24 cellular contexts compared by ENCODE assay signal in genomic region chr4:138645289-138645688, GRCh38.
DNase-seq lines count a peak whose midpoint lies in the region; ATAC-seq, FAIRE-seq and TF ChIP-seq lines count a peak whose summit lies in the region.
"Had no signal": no experiment of that assay in that cellular context is flagged by ENCODE, and none has a peak within 500 bp of the region (broad histone marks: within the 10 kb centered on the region; RNA-seq: fewer than 3 reads in every experiment).

No MANE protein-coding gene starts in this region.

- no peak overlapping the region for H3K4me3 ChIP-seq in A673 (ENCODE audit: low read depth, low read length, poor library complexity, severe bottlenecking)
- H3K4me3 ChIP-seq in HEK293 (ENCODE audit: low read depth, low read length) = no peak overlapping the region
- no peak overlapping the region for H3K4me3 ChIP-seq in astrocyte (ENCODE audit: insufficient read depth, low read depth, low read length)
- no peak overlapping the region for H3K4me3 ChIP-seq in uterus
- no peak overlapping the region for H3K4me3 ChIP-seq in tibial artery
- H3K4me3 ChIP-seq: A549, heart right ventricle, lower lobe of right lung, upper lobe of right lung had no signal

- no peak for ATAC-seq in HG02610 (IDR thresholded peaks at IDR 0.05; ENCODE audit: unreplicated experiment)
- no peak for ATAC-seq in GM18868 (IDR thresholded peaks at IDR 0.05; ENCODE audit: unreplicated experiment)
- ATAC-seq: A549; activated T-cell treated with anti-CD3 and anti-CD28 coated beads, Interleukin-2, amount 50 U/mL, for 72 hours; heart right ventricle; lower lobe of right lung; upper lobe of right lung had no signal

- CTCF ChIA-PET in A673 (lab: Charles Lee) (no interaction called here), HEK293 (lab: Yijun Ruan, JAX) (no interaction called here)

- H3K36me3 ChIP-seq in A673 (ENCODE audit: insufficient read depth, low read length, poor library complexity, severe bottlenecking) = no peaks in the 10 kb centered on the region
- H3K36me3 ChIP-seq in HEK293 (ENCODE audit: control insufficient read depth in 2 of 2, insufficient read depth in 1 of 2, low read length in 2 of 2) = no peaks in the 10 kb centered on the region
- no peaks in the 10 kb centered on the region for H3K36me3 ChIP-seq in astrocyte (ENCODE audit: insufficient read depth, low read length)
- H3K36me3 ChIP-seq in uterus = no peaks in the 10 kb centered on the region
- H3K36me3 ChIP-seq in tibial artery = no peaks in the 10 kb centered on the region
- H3K36me3 ChIP-seq: heart right ventricle, lower lobe of right lung, upper lobe of right lung had no signal

- H3K27me3 Mint-ChIP-seq in astrocyte (ENCODE audit: low read depth, unreplicated experiment) = no peaks in the 10 kb centered on the region

- no peak overlapping the region for H3K4me3 Mint-ChIP-seq in astrocyte (ENCODE audit: unreplicated experiment)
- H3K4me3 Mint-ChIP-seq: activated T-cell treated with anti-CD3 and anti-CD28 coated beads, Interleukin-2, amount 50 U/mL, for 72 hours had no signal

- intact Hi-C loops in A673 (cut with micrococcal nuclease; ENCODE audit: unreplicated experiment) = no loop called here
- intact Hi-C loops in uterus (cut with DNase I; ENCODE audit: low total_unique reads) = no loop called here
- intact Hi-C loops in tibial artery (cut with DNase I; ENCODE audit: low total_unique reads) = no loop called here

- H3K36me3 Mint-ChIP-seq in astrocyte (ENCODE audit: low read depth, unreplicated experiment) = peaks cover 1% of the 10 kb centered on the region

- H3K9me3 ChIP-seq in A673 (ENCODE audit: low read depth, low read length, poor library complexity, severe bottlenecking) (no peaks in the 10 kb centered on the region), HEK293 (ENCODE audit: control insufficient read depth, insufficient read depth, low read depth, low read length) (no peaks in the 10 kb centered on the region), astrocyte (ENCODE audit: insufficient read depth, low read depth, low read length) (no peaks in the 10 kb centered on the region), uterus (no peaks in the 10 kb centered on the region), tibial artery (no peaks in the 10 kb centered on the region)
- H3K9me3 ChIP-seq: A549, heart right ventricle, lower lobe of right lung, upper lobe of right lung had no signal

- TF ChIP-seq CTCF in A673 (conservative IDR thresholded peaks at IDR 0.05; ENCODE audit: low read depth, low read length) = no peak
- TF ChIP-seq CTCF in HEK293 (tag by site-specific recombination; IDR thresholded peaks at IDR 0.05) = no peak
- TF ChIP-seq CTCF in astrocyte (IDR thresholded peaks at IDR 0.05; ENCODE audit: insufficient read depth, low read depth, low read length) = no peak
- no peak for TF ChIP-seq CTCF in uterus (IDR thresholded peaks at IDR 0.05)
- TF ChIP-seq CTCF in tibial artery (IDR thresholded peaks at IDR 0.05) = no peak

- peak; percentile 10 for DNase-seq in A673 (ENCODE audit: low spot score)
- DNase-seq in astrocyte (ENCODE audit: low read depth) = peak; percentile 47
- DNase-seq in iris pigment epithelial cell (ENCODE audit: low read depth) = peak; percentile 8
- no peak for DNase-seq in uterus
- no peak for DNase-seq in tibial artery
- DNase-seq: activated CD4-positive, alpha-beta T cell treated with anti-CD3 and anti-CD28 coated beads for 1 hour; activated CD8-positive, alpha-beta memory T cell treated with anti-CD3 and anti-CD28 coated beads for 24 hours; activated naive CD4-positive, alpha-beta T cell treated with anti-CD3 and anti-CD28 coated beads, Interleukin-2, amount 50 U/mL, for 16 hours; activated T-cell treated with anti-CD3 and anti-CD28 coated beads, Interleukin-2, amount 50 U/mL, for 72 hours; C1 segment of cervical spinal cord; heart right ventricle; KBM-7; lower lobe of right lung; NCI-H2029 treated with DMSO at 0.1 percent for 48 hours; NCI-H524 treated with DMSO at 0.1 percent for 48 hours; occipital lobe; retina; upper lobe of right lung had no signal

- no peaks in the 10 kb centered on the region for H3K79me2 ChIP-seq in astrocyte (ENCODE audit: insufficient read depth, low read length)

- POLR2A ChIA-PET in A673 (lab: Charles Lee; ENCODE audit: low non-redundant PET) = no interaction called here
- POLR2A ChIA-PET in HEK293 (lab: Yijun Ruan, JAX) = no interaction called here

- H3K27me3 ChIP-seq in A673 (replicated peaks; ENCODE audit: insufficient read depth, low read depth, low read length, poor library complexity) (no peaks in the 10 kb centered on the region), astrocyte (ENCODE audit: insufficient read depth, low read length) (no peaks in the 10 kb centered on the region), uterus (no peaks in the 10 kb centered on the region), tibial artery (no peaks in the 10 kb centered on the region)
- H3K27me3 ChIP-seq: heart right ventricle, upper lobe of right lung had no signal

- no TSS peak for BruUV-seq in A673 (replicated peaks; lab: Mats Ljungman, UMichigan)

- no peak for FAIRE-seq in astrocyte (lab: Jason Lieb, UNC)
- FAIRE-seq: A549, colon, D721Med had no signal

- H3K9me3 Mint-ChIP-seq in astrocyte (ENCODE audit: unreplicated experiment) = peaks cover 3% of the 10 kb centered on the region
- H3K9me3 Mint-ChIP-seq: activated T-cell treated with anti-CD3 and anti-CD28 coated beads, Interleukin-2, amount 50 U/mL, for 72 hours had no signal

- no peak for TF ChIP-seq POLR2A in uterus (IDR thresholded peaks at IDR 0.05)

- H3K27ac Mint-ChIP-seq in astrocyte (ENCODE audit: unreplicated experiment) = no peak overlapping the region
- H3K27ac Mint-ChIP-seq: activated T-cell treated with anti-CD3 and anti-CD28 coated beads, Interleukin-2, amount 50 U/mL, for 72 hours had no signal

- peaks cover 19% of the 10 kb centered on the region for H3K4me1 Mint-ChIP-seq in astrocyte (ENCODE audit: low read depth, unreplicated experiment)

- H3K4me2 ChIP-seq in astrocyte (ENCODE audit: low read length) = no peak overlapping the region
- H3K4me2 ChIP-seq: A549 had no signal

- H3K27ac ChIP-seq in A673 (ENCODE audit: low read depth, low read length, poor library complexity, severe bottlenecking) (no peak overlapping the region), HEK293 (ENCODE audit: extremely low read depth, low read depth, low read length) (no peak overlapping the region), astrocyte (ENCODE audit: low read depth, low read length) (no peak overlapping the region), uterus (no peak overlapping the region), tibial artery (no peak overlapping the region)
- H3K27ac ChIP-seq: A549, heart right ventricle, lower lobe of right lung, upper lobe of right lung had no signal

- H2AFZ ChIP-seq in astrocyte (ENCODE audit: low read depth, low read length) = no peak overlapping the region

- H3K4me1 ChIP-seq in A673 (ENCODE audit: insufficient read depth, low read length, poor library complexity, severe bottlenecking) (no peaks in the 10 kb centered on the region), HEK293 (ENCODE audit: control insufficient read depth, insufficient read depth, low read length) (no peaks in the 10 kb centered on the region), astrocyte (ENCODE audit: insufficient read depth, low read length) (peaks cover 2% of the 10 kb centered on the region), uterus (no peaks in the 10 kb centered on the region), tibial artery (peaks cover 0 to 4% (median 0%) of the 10 kb centered on the region in 4 donors)
- H3K4me1 ChIP-seq: A549, lower lobe of right lung, upper lobe of right lung had no signal

- no peak overlapping the region for H3K9ac ChIP-seq in astrocyte (ENCODE audit: low read length)

- no peaks in the 10 kb centered on the region for H4K20me1 ChIP-seq in astrocyte (ENCODE audit: insufficient read depth, low read length)

TF ChIP-seq in HEK293, 187 proteins besides CTCF, POLR2A, EP300 and RAD21:
- TF ChIP-seq, protein P1, sequence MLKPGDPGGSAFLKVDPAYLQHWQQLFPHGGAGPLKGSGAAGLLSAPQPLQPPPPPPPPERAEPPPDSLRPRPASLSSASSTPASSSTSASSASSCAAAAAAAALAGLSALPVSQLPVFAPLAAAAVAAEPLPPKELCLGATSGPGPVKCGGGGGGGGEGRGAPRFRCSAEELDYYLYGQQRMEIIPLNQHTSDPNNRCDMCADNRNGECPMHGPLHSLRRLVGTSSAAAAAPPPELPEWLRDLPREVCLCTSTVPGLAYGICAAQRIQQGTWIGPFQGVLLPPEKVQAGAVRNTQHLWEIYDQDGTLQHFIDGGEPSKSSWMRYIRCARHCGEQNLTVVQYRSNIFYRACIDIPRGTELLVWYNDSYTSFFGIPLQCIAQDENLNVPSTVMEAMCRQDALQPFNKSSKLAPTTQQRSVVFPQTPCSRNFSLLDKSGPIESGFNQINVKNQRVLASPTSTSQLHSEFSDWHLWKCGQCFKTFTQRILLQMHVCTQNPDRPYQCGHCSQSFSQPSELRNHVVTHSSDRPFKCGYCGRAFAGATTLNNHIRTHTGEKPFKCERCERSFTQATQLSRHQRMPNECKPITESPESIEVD (tag by site-specific recombination; IDR thresholded peaks at IDR 0.05) = peak; percentile 35; the same call in 1 of the 2 replicates
- TF ChIP-seq ZNF560 (tag by site-specific recombination; IDR thresholded peaks at IDR 0.05; ENCODE audit: borderline replicate concordance) = no peak
- no peak for TF ChIP-seq ZNF658 (tag by site-specific recombination; IDR thresholded peaks at IDR 0.05)
- no peak for TF ChIP-seq ZNF610 (tag by site-specific recombination; IDR thresholded peaks at IDR 0.05; ENCODE audit: borderline replicate concordance)
- no peak for TF ChIP-seq ZNF843 (tag by site-specific recombination; IDR thresholded peaks at IDR 0.05)
- no peak for TF ChIP-seq ZFP69B (tag by site-specific recombination; IDR thresholded peaks at IDR 0.05)
- no peak for TF ChIP-seq PRDM1 (tag by site-specific recombination; IDR thresholded peaks at IDR 0.05)
- 0 out of 2 replicates have a peak, but pooled peaks have one; percentile 43 for TF ChIP-seq KLF1 (tag by site-specific recombination; IDR thresholded peaks at IDR 0.05)

Comparison
In these comparisons a context has a peak if more than half of its experiments do, and no peak if none do; other contexts are left out.
1. DNase-seq: peak in A673 (single experiment), astrocyte (single experiment) and iris pigment epithelial cell (single experiment); none in uterus (0 of 2) and tibial artery (0 of 2).